ENCODE assay signal across 8 cellular contexts in genomic region chr3:50121416-50122032, GRCh38. TPM values are rescaled to one million over a fixed set of nuclear protein-coding genes. Genes with fewer than 3 reads are reported as not detected.
A peak's percentile ranks its signal among the peaks of the same experiment; 100 is the strongest.
DNase-seq lines count a peak whose midpoint lies in the region; ATAC-seq, FAIRE-seq and TF ChIP-seq lines count a peak whose summit lies in the region.

No MANE protein-coding gene starts in this region.

- ATAC-seq in GM21529 (IDR thresholded peaks at IDR 0.05; ENCODE audit: unreplicated experiment) (peak; percentile 75), HG03159 (IDR thresholded peaks at IDR 0.05; ENCODE audit: unreplicated experiment) (no peak)

- TF ChIP-seq CTCF in WI38 (IDR thresholded peaks at IDR 0.05; ENCODE audit: low read depth, low read length) (peak; percentile 69), bronchial epithelial cell (IDR thresholded peaks at IDR 0.05; ENCODE audit: insufficient read depth, low read length, severe bottlenecking) (peak; percentile 84)

- no peaks in the 10 kb centered on the region for H3K27me3 ChIP-seq in bronchial epithelial cell (ENCODE audit: control insufficient read depth, insufficient read depth, low read length)

- FAIRE-seq in bronchial epithelial cell (lab: Jason Lieb, UNC): peak; percentile 79

- H3K4me3 ChIP-seq in WI38 (ENCODE audit: low read depth, low read length): no peak overlapping the region
- H3K4me3 ChIP-seq in bronchial epithelial cell (ENCODE audit: low read depth, low read length): no peak overlapping the region

- DNase-seq in COR-L47 (lab: John Stamatoyannopoulos, UW) (peak; percentile 39), NCI-H2029 (lab: John Stamatoyannopoulos, UW) (peak; percentile 46), bronchial epithelial cell (ENCODE audit: low read depth) (peak; percentile 73), kidney glomerular epithelial cell (lab: John Stamatoyannopoulos, UW) (peak; percentile 69)
- peak; percentile 28 for DNase-seq in stimulated activated CD4-positive, alpha-beta T cell treated with anti-CD3 and anti-CD28 coated beads, Interleukin-2, amount 100 ng/mL, for 4 hours (ENCODE audit: low read depth)

- H3K36me3 ChIP-seq in bronchial epithelial cell (ENCODE audit: control insufficient read depth, insufficient read depth, low read length): peaks cover 11% of the 10 kb centered on the region

RNA-seq across cellular contexts. Expression of gene RBM5, which starts 32.8 kb away (rescaled TPM):
- 80.3 and 129 TPM in 2 replicates for total RNA-seq in bronchial epithelial cell

RNA-seq across cellular contexts. Expression of gene SEMA3F, which starts 33.6 kb away (rescaled TPM):
- 35.5 and 76.0 TPM in 2 replicates for total RNA-seq in bronchial epithelial cell
